18 cellular contexts compared by ENCODE assay signal in genomic region chr11:70186936-70187335, GRCh38. TPM values are rescaled to one million over a fixed set of nuclear protein-coding genes. Genes with fewer than 3 reads are reported as not detected.
A peak's percentile ranks its signal among the peaks of the same experiment; 100 is the strongest.
DNase-seq lines count a peak whose midpoint lies in the region; ATAC-seq and TF ChIP-seq lines count a peak whose summit lies in the region.
"Had no signal": no experiment of that assay in that cellular context is flagged by ENCODE, and none has a peak within 500 bp of the region (broad histone marks: within the 10 kb centered on the region; RNA-seq: fewer than 3 reads in every experiment).

No MANE protein-coding gene starts in this region.

- no peak overlapping the region for H2BK120ac ChIP-seq in neuronal stem cell (ENCODE audit: low read depth, low read length)

- H3K18ac ChIP-seq in neuronal stem cell (ENCODE audit: low read length): peak overlapping the region; percentile 77

- H3K9ac ChIP-seq in BLaER1 (0 out of 2 replicates have a peak overlapping the region, but pooled peaks have one; percentile 12), neuronal stem cell (ENCODE audit: low read depth, low read length, poor library complexity) (no peak overlapping the region), GM23248 (no peak overlapping the region)

- H2AFZ ChIP-seq in neuronal stem cell (ENCODE audit: low read length): no peak overlapping the region
- no peak overlapping the region for H2AFZ ChIP-seq in GM23248

- H3K4me3 ChIP-seq in heart left ventricle (no peak overlapping the region), BLaER1 (no peak overlapping the region), ascending aorta (no peak overlapping the region), neuronal stem cell (ENCODE audit: low read length in 2 of 2) (no peak overlapping the region), GM23248 (no peak overlapping the region)
- H3K4me3 ChIP-seq: A549 had no signal

- H3K79me2 ChIP-seq in GM23248 (ENCODE audit: insufficient read depth): no peaks in the 10 kb centered on the region

- no peak overlapping the region for H4K91ac ChIP-seq in neuronal stem cell (ENCODE audit: low read depth, low read length, poor library complexity)

- DNase-seq in Right ventricle myocardium inferior (ENCODE audit: missing footprints) (peak; percentile 43), heart left ventricle (no peak), ascending aorta (ENCODE audit: low spot score in 2 of 2) (no peak), neuronal stem cell (ENCODE audit: low spot score) (no peak), kidney glomerular epithelial cell (lab: John Stamatoyannopoulos, UW) (no peak), GM23248 (no peak)
- DNase-seq: AML-193; Caco-2; Calu3; CD4-positive, alpha-beta T cell; CD8-positive, alpha-beta T cell; DMS79 treated with DMSO at 0.1 percent for 48 hours; GF-D8 had no signal

- H4K20me1 ChIP-seq in BLaER1 (no peaks in the 10 kb centered on the region), GM23248 (ENCODE audit: insufficient read depth) (no peaks in the 10 kb centered on the region)

- H2BK15ac ChIP-seq in neuronal stem cell (ENCODE audit: low read length): no peak overlapping the region

- H3K27ac ChIP-seq in heart left ventricle (no peak overlapping the region), BLaER1 (peak overlapping the region; percentile 44; the same call in 1 of the 2 replicates), ascending aorta (peak overlapping the region; percentile 6 to 16), neuronal stem cell (replicated peaks; ENCODE audit: low read length) (no peak overlapping the region), GM23248 (no peak overlapping the region)
- H3K27ac ChIP-seq: 22Rv1, A549, C4-2B had no signal

- peaks cover 0 to 6% (median 0%) of the 10 kb centered on the region in 12 donors for H3K4me1 ChIP-seq in heart left ventricle
- H3K4me1 ChIP-seq in BLaER1: peaks cover 56% of the 10 kb centered on the region
- H3K4me1 ChIP-seq in ascending aorta: peaks cover 0 to 6% of the 10 kb centered on the region in 2 donors
- no peaks in the 10 kb centered on the region for H3K4me1 ChIP-seq in neuronal stem cell (ENCODE audit: control insufficient read depth in 2 of 2, insufficient read depth in 1 of 2, low read depth in 1 of 2, low read length in 2 of 2)
- H3K4me1 ChIP-seq in GM23248 (ENCODE audit: insufficient read depth): no peaks in the 10 kb centered on the region
- H3K4me1 ChIP-seq: A549, Caco-2 had no signal

- TF ChIP-seq POLR2A in heart left ventricle (IDR thresholded peaks at IDR 0.05): no peak

- no peak overlapping the region for H2BK12ac ChIP-seq in neuronal stem cell (ENCODE audit: low read length)

- no peak overlapping the region for H4K8ac ChIP-seq in neuronal stem cell (ENCODE audit: low read depth, low read length)

- in situ Hi-C loops in GM23248 (cut with MboI): no loop called here

- no peak overlapping the region for H2BK5ac ChIP-seq in neuronal stem cell (ENCODE audit: low read length)

- no peaks in the 10 kb centered on the region for H3K9me2 ChIP-seq in GM23248 (ENCODE audit: insufficient read depth)

- H3F3A ChIP-seq in GM23248 (ENCODE audit: insufficient read depth): no peaks in the 10 kb centered on the region

- peaks cover 0 to 42% (median 0%) of the 10 kb centered on the region in 9 donors for H3K36me3 ChIP-seq in heart left ventricle
- H3K36me3 ChIP-seq in BLaER1: no peaks in the 10 kb centered on the region
- H3K36me3 ChIP-seq in ascending aorta: peaks cover 56 to 60% of the 10 kb centered on the region in 2 donors
- peaks cover 0 to 2% of the 10 kb centered on the region in 2 donors for H3K36me3 ChIP-seq in neuronal stem cell (replicated peaks in 1 of 2; ENCODE audit: control insufficient read depth in 2 of 2, insufficient read depth in 2 of 2, low read length in 2 of 2)
- H3K36me3 ChIP-seq in GM23248 (ENCODE audit: low read depth): no peaks in the 10 kb centered on the region

- 89 to 94% (median 92%) methylated on average over 3 to 10 of the region's 10 CpGs for WGBS in heart left ventricle, 4 donors
- WGBS in neuronal stem cell (ENCODE audit: extremely low coverage in 2 of 2, insufficient read length in 2 of 2, insufficient replicate concordance in 1 of 2), 2 donors: no CpG with 5 or more reads among the region's 10 CpGs
- WGBS in GM23248 (ENCODE audit: low coverage in 1 of 2, low lambda C conversion rate in 2 of 2, missing lambda C conversion rate in 2 of 2), 2 experiments: 42 to 44% methylated on average over 10 of the region's 10 CpGs

- peak overlapping the region; percentile 64 for H2AK5ac ChIP-seq in neuronal stem cell (ENCODE audit: low read depth, low read length)

- TF ChIP-seq CTCF in heart left ventricle (IDR thresholded peaks at IDR 0.05) (no peak), ascending aorta (IDR thresholded peaks at IDR 0.05) (no peak)

- H3K14ac ChIP-seq in neuronal stem cell (ENCODE audit: low read length): no peak overlapping the region

- peak overlapping the region; percentile 21 for H3K23ac ChIP-seq in neuronal stem cell (ENCODE audit: low read depth, low read length, poor library complexity)

- no peak overlapping the region for H3K4ac ChIP-seq in neuronal stem cell (ENCODE audit: low read length)

- H3K27me3 ChIP-seq in heart left ventricle (no peaks in the 10 kb centered on the region), BLaER1 (no peaks in the 10 kb centered on the region), ascending aorta (no peaks in the 10 kb centered on the region), neuronal stem cell (ENCODE audit: control insufficient read depth in 3 of 3, insufficient read depth in 3 of 3, low read depth in 1 of 3, low read length in 3 of 3) (peaks cover 0 to 39% (median 4%) of the 10 kb centered on the region in 3 experiments), GM23248 (replicated peaks; ENCODE audit: insufficient read depth) (peaks cover 28% of the 10 kb centered on the region)

- H3K79me1 ChIP-seq in neuronal stem cell (ENCODE audit: low read depth, low read length): no peaks in the 10 kb centered on the region

- no peak for ATAC-seq in Right ventricle myocardium inferior
- no peak for ATAC-seq in heart left ventricle
- ATAC-seq in GM18907 (IDR thresholded peaks at IDR 0.05; ENCODE audit: unreplicated experiment): no peak
- ATAC-seq: A549; CD8-positive, alpha-beta T cell had no signal

- intact Hi-C loops in Right ventricle myocardium inferior (cut with DNase I): no loop called here
- intact Hi-C loops in heart left ventricle (cut with DNase I): no loop called here
- intact Hi-C loops in ascending aorta (cut with DNase I): no loop called here

- H3K4me2 ChIP-seq in BLaER1 (peak overlapping the region; percentile 83), neuronal stem cell (ENCODE audit: insufficient read depth, low read length, poor library complexity, severe bottlenecking) (no peak overlapping the region), GM23248 (ENCODE audit: unreplicated experiment) (no peak overlapping the region)
- H3K4me2 ChIP-seq: A549 had no signal

- H3K9me3 ChIP-seq in heart left ventricle (no peaks in the 10 kb centered on the region), BLaER1 (no peaks in the 10 kb centered on the region), ascending aorta (no peaks in the 10 kb centered on the region), neuronal stem cell (replicated peaks in 1 of 2; ENCODE audit: control insufficient read depth in 2 of 2, insufficient read depth in 1 of 2, low read depth in 1 of 2, low read length in 2 of 2) (peaks cover 0 to 6% of the 10 kb centered on the region in 2 donors), GM23248 (ENCODE audit: low read depth) (no peaks in the 10 kb centered on the region)
- H3K9me3 ChIP-seq: A549, Caco-2 had no signal

RNA-seq across cellular contexts. Expression of gene FADD, which starts 16.2 kb away (rescaled TPM):
- total RNA-seq in Right ventricle myocardium inferior (12.8 TPM), heart left ventricle (10 to 100 TPM in 6 of 9 donors, 1 to 10 TPM in 3; 8.9 to 24.4 (median 10.2) TPM), ascending aorta (22.2 TPM)
- polyA plus RNA-seq in heart left ventricle (10 to 100 TPM in 1 of 2 donors, 1 to 10 TPM in 1; 8.5 to 18.7 TPM), GM23248 (2016; fragmentation: Nextera tagmentation; extraction: Ambion mirVana) (37.8 and 38.3 TPM in 2 replicates)
- 18.3 TPM for polyA plus RNA-seq in neuronal stem cell (2013, experiment 1 of 2)
- polyA plus RNA-seq in neuronal stem cell (2013, experiment 2 of 2): 18.4 TPM
- total RNA-seq in GM23248 (2014; rRNA removed; shearing (Covaris generic)): 32.0 and 42.7 TPM in 2 replicates

Comparison
In these comparisons a context has a peak if more than half of its experiments do, and no peak if none do; other contexts are left out.
1. H3K27ac ChIP-seq: peak in BLaER1 (single experiment) and ascending aorta (2 of 2); none in heart left ventricle (0 of 12), neuronal stem cell (single experiment) and GM23248 (single experiment).